ENCODE assay signal across 8 cellular contexts in genomic region chrX:53312946-53313745, GRCh38. TPM values are rescaled to one million over a fixed set of nuclear protein-coding genes. Genes with fewer than 3 reads are reported as not detected.
DNase-seq lines count a peak whose midpoint lies in the region; ATAC-seq and TF ChIP-seq lines count a peak whose summit lies in the region.

No MANE protein-coding gene starts in this region.

- peak; percentile 83 for TF ChIP-seq CTCF in OCI-LY7 (conservative IDR thresholded peaks at IDR 0.05; ENCODE audit: low read length)
- peak; percentile 41 to 64 for TF ChIP-seq CTCF in fibroblast of lung (conservative IDR thresholded peaks at IDR 0.05 in 1 of 2, IDR thresholded peaks at IDR 0.05 in 1 of 2; ENCODE audit: low read depth in 1 of 2, low read length in 2 of 2)
- peak; percentile 74 for TF ChIP-seq CTCF in neural crest cell (conservative IDR thresholded peaks at IDR 0.05)
- peak; percentile 58 to 71 (median 70) for TF ChIP-seq CTCF in testis (IDR thresholded peaks at IDR 0.05)

- H3K4me1 ChIP-seq in OCI-LY7 (ENCODE audit: insufficient read depth, low read length, poor library complexity, severe bottlenecking) (peaks cover 8% of the 10 kb centered on the region), fibroblast of lung (ENCODE audit: control insufficient read depth, extremely low read depth, insufficient read depth, low read length) (peaks cover 4% of the 10 kb centered on the region), testis (no peaks in the 10 kb centered on the region)

- WGBS in testis, 2 donors: 13 to 19% methylated on average over 8 of the region's 8 CpGs

- intact Hi-C loops in OCI-LY7 (cut with micrococcal nuclease; ENCODE audit: unreplicated experiment): loop anchor here (1.0 to 10.0 kb wide), 2 partner anchors 169 to 522 kb away; no protein-coding TSS in a partner anchor
- intact Hi-C loops in testis (cut with DNase I; ENCODE audit: low total_unique reads): no loop called here

- no peak for TF ChIP-seq POLR2A in testis (IDR thresholded peaks at IDR 0.05)

- CTCF ChIA-PET in OCI-LY7 (lab: Charles Lee; ENCODE audit: unreplicated experiment): interaction anchor here (0.6 to 1.5 kb wide), 8 partner anchors 9 to 288 kb away, joined by 3 to 5 read pairs (median 3); no protein-coding TSS in a partner anchor

- ATAC-seq in HG02798 (IDR thresholded peaks at IDR 0.05; ENCODE audit: poor library complexity, unreplicated experiment): peak; percentile 36
- peak; percentile 42 to 61 for ATAC-seq in activated T-cell treated with anti-CD3 and anti-CD28 coated beads, Interleukin-2, amount 50 U/mL, for 4 hours

- no peak overlapping the region for H3K9ac ChIP-seq in fibroblast of lung (ENCODE audit: insufficient read depth, low read length)

- H3K27ac Mint-ChIP-seq in neural crest cell (ENCODE audit: unreplicated experiment): no peak overlapping the region

- H3K4me2 ChIP-seq in OCI-LY7 (ENCODE audit: low read length) (peak overlapping the region; percentile 28; the same call in 1 of the 2 replicates), fibroblast of lung (ENCODE audit: extremely low read depth, insufficient read depth, low read length) (peak overlapping the region; percentile 45)

- no peaks in the 10 kb centered on the region for H3K79me2 ChIP-seq in OCI-LY7 (ENCODE audit: insufficient read depth, low read depth, low read length)
- no peaks in the 10 kb centered on the region for H3K79me2 ChIP-seq in fibroblast of lung (ENCODE audit: control insufficient read depth, insufficient read depth, low read length)

- POLR2A ChIA-PET in OCI-LY7 (lab: Charles Lee): no interaction called here

- peaks cover 2% of the 10 kb centered on the region for H3K27me3 ChIP-seq in fibroblast of lung (ENCODE audit: control insufficient read depth, insufficient read depth, low read length)
- H3K27me3 ChIP-seq in testis: no peaks in the 10 kb centered on the region

- H3K4me3 Mint-ChIP-seq in activated T-cell treated with anti-CD3 and anti-CD28 coated beads, Interleukin-2, amount 50 U/mL, for 4 hours: no peak overlapping the region
- H3K4me3 Mint-ChIP-seq in neural crest cell: no peak overlapping the region

- no peaks in the 10 kb centered on the region for H3K36me3 Mint-ChIP-seq in activated T-cell treated with anti-CD3 and anti-CD28 coated beads, Interleukin-2, amount 50 U/mL, for 4 hours (ENCODE audit: insufficient read depth)
- H3K36me3 Mint-ChIP-seq in neural crest cell (ENCODE audit: low read depth): no peaks in the 10 kb centered on the region

- DNase-seq in DMS153 treated with DMSO at 0.1 percent for 48 hours (lab: John Stamatoyannopoulos, UW; ENCODE audit: unreplicated experiment): peak; percentile 37
- DNase-seq in OCI-LY7 (ENCODE audit: low spot score): peak; percentile 62
- DNase-seq in activated T-cell treated with anti-CD3 and anti-CD28 coated beads, Interleukin-2, amount 50 U/mL, for 4 hours: peak; percentile 63
- peak; percentile 52 to 62 for DNase-seq in fibroblast of lung (ENCODE audit: low read depth in 2 of 2)
- DNase-seq in neural crest cell (ENCODE audit: low read depth, low spot score): peak; percentile 67
- DNase-seq in testis: peak; percentile 72
- DNase-seq in middle frontal gyrus (ENCODE audit: extremely low spot score, low spot score): no peak

- H3K9me3 ChIP-seq in OCI-LY7 (ENCODE audit: low read length) (no peaks in the 10 kb centered on the region), fibroblast of lung (ENCODE audit: control insufficient read depth, insufficient read depth, low read depth, low read length) (no peaks in the 10 kb centered on the region), testis (no peaks in the 10 kb centered on the region)

- H3K27me3 Mint-ChIP-seq in activated T-cell treated with anti-CD3 and anti-CD28 coated beads, Interleukin-2, amount 50 U/mL, for 4 hours (ENCODE audit: low read depth): peaks cover 5% of the 10 kb centered on the region
- peaks cover 17% of the 10 kb centered on the region for H3K27me3 Mint-ChIP-seq in neural crest cell (ENCODE audit: low read depth)

- H4K20me1 ChIP-seq in OCI-LY7 (ENCODE audit: insufficient read depth, low read length) (no peaks in the 10 kb centered on the region), fibroblast of lung (ENCODE audit: control insufficient read depth, extremely low read depth, insufficient read depth, low read length) (peaks cover 1% of the 10 kb centered on the region)

- no peaks in the 10 kb centered on the region for H3K9me3 Mint-ChIP-seq in activated T-cell treated with anti-CD3 and anti-CD28 coated beads, Interleukin-2, amount 50 U/mL, for 4 hours
- no peaks in the 10 kb centered on the region for H3K9me3 Mint-ChIP-seq in neural crest cell

- no peaks in the 10 kb centered on the region for H3K9me2 ChIP-seq in OCI-LY7 (ENCODE audit: insufficient read depth, low read length)

- H2AFZ ChIP-seq in OCI-LY7 (ENCODE audit: low read length): peak overlapping the region; percentile 93
- H2AFZ ChIP-seq in fibroblast of lung (ENCODE audit: low read length): no peak overlapping the region

- H3K4me3 ChIP-seq in OCI-LY7 (ENCODE audit: low read depth, low read length, poor library complexity, severe bottlenecking) (no peak overlapping the region), fibroblast of lung (replicated peaks in 1 of 4; ENCODE audit: control extremely low read depth in 1 of 4, insufficient read depth in 1 of 4, low read depth in 3 of 4, low read length in 4 of 4) (no peak overlapping the region), testis (no peak overlapping the region)

- no peaks in the 10 kb centered on the region for H3K4me1 Mint-ChIP-seq in activated T-cell treated with anti-CD3 and anti-CD28 coated beads, Interleukin-2, amount 50 U/mL, for 4 hours (ENCODE audit: low read depth)
- no peaks in the 10 kb centered on the region for H3K4me1 Mint-ChIP-seq in neural crest cell

- no peaks in the 10 kb centered on the region for H3K36me3 ChIP-seq in OCI-LY7 (ENCODE audit: insufficient read depth, low read length)
- H3K36me3 ChIP-seq in fibroblast of lung (ENCODE audit: control insufficient read depth, insufficient read depth, low read length): no peaks in the 10 kb centered on the region
- no peaks in the 10 kb centered on the region for H3K36me3 ChIP-seq in testis (ENCODE audit: low read depth, missing control alignments)

- H3K27ac ChIP-seq in OCI-LY7 (ENCODE audit: low read depth, low read length, poor library complexity, severe bottlenecking): no peak overlapping the region
- H3K27ac ChIP-seq in fibroblast of lung (ENCODE audit: insufficient read depth, low read length): no peak overlapping the region
- H3K27ac ChIP-seq in testis: no peak overlapping the region

- BruUV-seq in OCI-LY7 (replicated peaks; lab: Mats Ljungman, UMichigan): no TSS peak

RNA-seq across cellular contexts. Expression of gene IQSEC2, which starts 31.8 kb away (rescaled TPM):
- not detected in 2 replicates for total RNA-seq in OCI-LY7 (2014; rRNA removed; shearing (Covaris generic))
- total RNA-seq in OCI-LY7 (2022) (not detected in 2 replicates), fibroblast of lung (3.6 and 9.9 TPM in 2 replicates), neural crest cell (0.96 and 1.7 TPM in 2 replicates), testis (10 to 100 TPM; 15.6 to 19.9 TPM)
- 1 to 10 TPM in 1 of 3 donors, under 1 TPM in 2; 0.43 to 1.2 (median 0.46) TPM for total RNA-seq in activated T-cell treated with anti-CD3 and anti-CD28 coated beads, Interleukin-2, amount 50 U/mL, for 4 hours
- polyA plus RNA-seq in fibroblast of lung (5.9 and 7.4 TPM in 2 replicates), testis (ENCODE audit: insufficient read depth, low read depth, low replicate concordance) (19.3 TPM)
- 14.1 and 18.9 TPM in 2 replicates for polyA plus RNA-seq in fibroblast of lung (2012)
- 31.8 and 32.2 TPM in 2 replicates for polyA minus RNA-seq in fibroblast of lung (ENCODE audit: low replicate concordance)
